ENCODE assay signal across 8 cellular contexts in genomic region chr11:46120361-46120710, GRCh38. TPM values are rescaled to one million over a fixed set of nuclear protein-coding genes. Genes with fewer than 3 reads are reported as not detected.
A peak's percentile ranks its signal among the peaks of the same experiment; 100 is the strongest.
DNase-seq lines count a peak whose midpoint lies in the region; ATAC-seq and TF ChIP-seq lines count a peak whose summit lies in the region.

No MANE protein-coding gene starts in this region.

- in situ Hi-C loops in transverse colon (cut with MboI; ENCODE audit: low pct_ligation_motif_present in 1 of 4, low pct_unique_long_range_greater_than_20kb in 1 of 4, low sequenced_read_pairs in 3 of 4): no loop called here
- in situ Hi-C loops in KBM-7 (cut with MboI; ENCODE audit: low pct_unique_long_range_greater_than_20kb, low sequenced_read_pairs): no loop called here

- BruUV-seq in PC-3 (replicated peaks; lab: Mats Ljungman, UMichigan): no TSS peak

- H3K4me1 ChIP-seq in PC-3 (ENCODE audit: insufficient read depth, low read length) (peaks cover 9% of the 10 kb centered on the region), mesenchymal stem cell (ENCODE audit: control insufficient read depth, insufficient read depth, low read depth, low read length) (peaks cover 3% of the 10 kb centered on the region), transverse colon (peaks cover 7 to 47% (median 25%) of the 10 kb centered on the region in 4 donors)

- H3K27ac ChIP-seq in PC-3 (ENCODE audit: low read length) (peak overlapping the region; percentile 44; the same call in 1 of the 2 replicates), mesenchymal stem cell (ENCODE audit: low read length, poor library complexity, severe bottlenecking) (peak overlapping the region; percentile 92), transverse colon (peak overlapping the region; percentile 93 to 96 (median 94))

- H3F3A ChIP-seq in PC-3 (ENCODE audit: low read length, unreplicated experiment): no peaks in the 10 kb centered on the region

- H2BK5ac ChIP-seq in mesenchymal stem cell (ENCODE audit: low read depth, low read length, poor library complexity, severe bottlenecking): peak overlapping the region; percentile 19

- peak overlapping the region; percentile 97 for H3K27ac Mint-ChIP-seq in central memory CD8-positive, alpha-beta T cell (ENCODE audit: low read depth)

- H3K36me3 Mint-ChIP-seq in central memory CD8-positive, alpha-beta T cell (ENCODE audit: insufficient read depth): peaks cover 24% of the 10 kb centered on the region

- peak overlapping the region; percentile 83 for H2BK15ac ChIP-seq in mesenchymal stem cell (ENCODE audit: low read depth, poor library complexity, severe bottlenecking)

- CTCF ChIA-PET in PC-3 (lab: Charles Lee): no interaction called here

- H4K8ac ChIP-seq in mesenchymal stem cell (ENCODE audit: low read length): peak overlapping the region; percentile 54

- no peak for DNase-seq in GM06990 (ENCODE audit: extremely low read depth, insufficient read length)
- no peak for DNase-seq in PC-3
- DNase-seq in central memory CD8-positive, alpha-beta T cell (ENCODE audit: low spot score in 2 of 2): no peak
- DNase-seq in mesenchymal stem cell: no peak
- DNase-seq in transverse colon: peak; percentile 29
- no peak for DNase-seq in middle frontal gyrus (ENCODE audit: extremely low spot score, low spot score)
- DNase-seq in KBM-7: no peak
- no peak for DNase-seq in NCI-H1694 treated with DMSO at 0.1 percent for 48 hours (lab: John Stamatoyannopoulos, UW)

- peak overlapping the region in 1 of 2 experiments; percentile 67 for H3K4ac ChIP-seq in mesenchymal stem cell (ENCODE audit: low read depth in 1 of 2, low read length in 2 of 2)

- H3K9me3 ChIP-seq in PC-3 (ENCODE audit: low read length) (no peaks in the 10 kb centered on the region), mesenchymal stem cell (ENCODE audit: control insufficient read depth, low read length) (no peaks in the 10 kb centered on the region), transverse colon (no peaks in the 10 kb centered on the region)

- peak overlapping the region; percentile 87 for H3K4me3 ChIP-seq in GM06990 (replicated peaks; ENCODE audit: low read depth, low read length)
- H3K4me3 ChIP-seq in PC-3 (ENCODE audit: low read length): peak overlapping the region; percentile 80
- peak overlapping the region; percentile 64 to 83 for H3K4me3 ChIP-seq in mesenchymal stem cell (ENCODE audit: insufficient read depth in 1 of 2, low read depth in 1 of 2, low read length in 2 of 2)
- H3K4me3 ChIP-seq in transverse colon: peak overlapping the region; percentile 64 to 91 (median 68)

- no peaks in the 10 kb centered on the region for H3K27me3 Mint-ChIP-seq in central memory CD8-positive, alpha-beta T cell

- H4K91ac ChIP-seq in mesenchymal stem cell (ENCODE audit: low read length): no peak overlapping the region

- peak overlapping the region in 1 of 2 experiments; percentile 74 for H3K14ac ChIP-seq in mesenchymal stem cell (ENCODE audit: low read length in 2 of 2)

- TF ChIP-seq EP300 in transverse colon (IDR thresholded peaks at IDR 0.05; ENCODE audit: low read depth): no peak

- peaks cover 36% of the 10 kb centered on the region for H3K4me1 Mint-ChIP-seq in central memory CD8-positive, alpha-beta T cell

- H3K23ac ChIP-seq in mesenchymal stem cell (ENCODE audit: low read length in 2 of 2): peak overlapping the region in 1 of 2 experiments; percentile 72

- H3K9ac ChIP-seq in PC-3 (ENCODE audit: low read length) (peak overlapping the region; percentile 43; the same call in 1 of the 2 replicates), mesenchymal stem cell (ENCODE audit: low read length) (peak overlapping the region; percentile 85)

- no peaks in the 10 kb centered on the region for H3K27me3 ChIP-seq in GM06990 (replicated peaks; ENCODE audit: control insufficient read depth, insufficient read depth, low read length)
- no peaks in the 10 kb centered on the region for H3K27me3 ChIP-seq in PC-3 (ENCODE audit: low read length)
- H3K27me3 ChIP-seq in mesenchymal stem cell (ENCODE audit: control insufficient read depth in 1 of 2, insufficient read depth in 1 of 2, low read length in 2 of 2): no peaks in the 10 kb centered on the region
- H3K27me3 ChIP-seq in transverse colon: no peaks in the 10 kb centered on the region

- H3K4me3 Mint-ChIP-seq in central memory CD8-positive, alpha-beta T cell: peak overlapping the region; percentile 98

- H3K36me3 ChIP-seq in GM06990 (ENCODE audit: control insufficient read depth, insufficient read depth, low read length) (no peaks in the 10 kb centered on the region), PC-3 (ENCODE audit: low read depth, low read length) (no peaks in the 10 kb centered on the region; the same call in 1 of the 2 replicates), mesenchymal stem cell (ENCODE audit: control insufficient read depth in 1 of 2, insufficient read depth in 2 of 2, low read depth in 1 of 2, low read length in 2 of 2) (no peaks in the 10 kb centered on the region), transverse colon (no peaks in the 10 kb centered on the region)

- H2BK12ac ChIP-seq in mesenchymal stem cell (ENCODE audit: low read length in 2 of 2): no peak overlapping the region

- TF ChIP-seq CTCF in GM06990 (IDR thresholded peaks at IDR 0.05; ENCODE audit: insufficient read depth, low read length, poor library complexity, severe bottlenecking): no peak
- no peak for TF ChIP-seq CTCF in PC-3 (conservative IDR thresholded peaks at IDR 0.05; ENCODE audit: low read depth, low read length)
- TF ChIP-seq CTCF in transverse colon (IDR thresholded peaks at IDR 0.05): no peak

- H3K79me1 ChIP-seq in mesenchymal stem cell (replicated peaks; ENCODE audit: low read length, poor library complexity, severe bottlenecking): peaks cover 2% of the 10 kb centered on the region

- no peaks in the 10 kb centered on the region for H3K9me3 Mint-ChIP-seq in central memory CD8-positive, alpha-beta T cell

- H2AFZ ChIP-seq in PC-3 (ENCODE audit: low read length): peak overlapping the region; percentile 81
- no peak overlapping the region for H2AFZ ChIP-seq in mesenchymal stem cell (ENCODE audit: low read depth, low read length)

- POLR2A ChIA-PET in PC-3 (lab: Charles Lee; ENCODE audit: unreplicated experiment): interaction anchor here (0.7 kb wide), 1 partner anchor 194 kb away, joined by 5 read pairs; no protein-coding TSS in a partner anchor

- H3K4me2 ChIP-seq in PC-3 (ENCODE audit: low read length) (peak overlapping the region; percentile 89), mesenchymal stem cell (ENCODE audit: low read length, poor library complexity, severe bottlenecking) (peak overlapping the region; percentile 75)

- H2AK5ac ChIP-seq in mesenchymal stem cell (ENCODE audit: low read length, severe bottlenecking): no peak overlapping the region

- ATAC-seq in PC-3: no peak
- no peak for ATAC-seq in central memory CD8-positive, alpha-beta T cell (replicated peaks; ENCODE audit: extremely low read depth, poor library complexity, severe bottlenecking)

- H3K9me2 ChIP-seq in PC-3 (replicated peaks; ENCODE audit: low read length): no peaks in the 10 kb centered on the region

- peak overlapping the region; percentile 89 for H2BK120ac ChIP-seq in mesenchymal stem cell (ENCODE audit: low read depth, low read length)

- TF ChIP-seq POLR2A in transverse colon (IDR thresholded peaks at IDR 0.05): no peak

- H3K79me2 ChIP-seq in PC-3 (ENCODE audit: low read length): peaks cover 35% of the 10 kb centered on the region

- intact Hi-C loops in PC-3 (cut with micrococcal nuclease): loop anchor here (10.0 kb wide), 1 partner anchor 194 kb away; no protein-coding TSS in a partner anchor
- intact Hi-C loops in transverse colon (cut with DNase I; ENCODE audit: low total_unique reads): no loop called here

- peak overlapping the region; percentile 21 to 78 for H3K18ac ChIP-seq in mesenchymal stem cell (ENCODE audit: low read depth in 1 of 2, low read length in 2 of 2)

- no CpG with 5 or more reads among the region's 25 CpGs for WGBS in mesenchymal stem cell
- 1% methylated on average over 15 of the region's 25 CpGs; no CpG with 5 or more reads in 1 of the 2 donors for WGBS in transverse colon (ENCODE audit: low coverage in 1 of 2), 2 donors

- H4K20me1 ChIP-seq in PC-3 (ENCODE audit: low read length): no peaks in the 10 kb centered on the region

RNA-seq across cellular contexts. Expression of gene PHF21A, which starts 0.9 kb away (rescaled TPM):
- total RNA-seq in PC-3 (2014; rRNA removed) (6.2 and 8.2 TPM in 2 replicates), transverse colon (10 to 100 TPM; 18.6 to 57.2 (median 40.2) TPM)
- polyA plus RNA-seq in mesenchymal stem cell (2013, experiment 1 of 2): 48.0 TPM
- 50.3 TPM for polyA plus RNA-seq in mesenchymal stem cell (2013, experiment 2 of 2)

Comparison
In these comparisons a context has a peak if more than half of its experiments do, and no peak if none do; other contexts are left out.
1. H3K27ac ChIP-seq: peak in every context shown above with its lines; median percentile 94 in transverse colon; 92 in mesenchymal stem cell; 44 in PC-3.